ENCODE assay signal across 8 cellular contexts in genomic region chr12:31733549-31734432, GRCh38. TPM values are rescaled to one million over a fixed set of nuclear protein-coding genes. Genes with fewer than 3 reads are reported as not detected.
DNase-seq lines count a peak whose midpoint lies in the region; ATAC-seq and TF ChIP-seq lines count a peak whose summit lies in the region.
"Not testable (repeated sequence)": the region's sequence is repeated elsewhere in the genome, so short reads cannot be mapped to it uniquely, and the experiment has no call there.

No MANE protein-coding gene starts in this region.

- TF ChIP-seq CTCF in HCT116 (IDR thresholded peaks at IDR 0.05 in 2 of 3, conservative IDR thresholded peaks at IDR 0.05 in 1 of 3; ENCODE audit: borderline replicate concordance in 1 of 3, insufficient read depth in 1 of 3, low read depth in 2 of 3, low read length in 2 of 3); ascending aorta (IDR thresholded peaks at IDR 0.05); esophagus muscularis mucosa (IDR thresholded peaks at IDR 0.05): not testable (repeated sequence)

- H4K8ac ChIP-seq in mesenchymal stem cell (ENCODE audit: low read length) = peak overlapping the region; percentile 76

- RAD21 ChIA-PET in HCT116 (lab: Charles Lee; ENCODE audit: low non-redundant PET in 1 of 2, low total read pairs in 2 of 2, uncharacterized antibody in 2 of 2, unreplicated experiment in 2 of 2) = interaction anchor here in 1 of 2 experiments (0.6 to 2.1 kb wide), 2 partner anchors 15 to 55 kb away, joined by 3 to 7 read pairs; no protein-coding TSS in a partner anchor

- peak overlapping the region; percentile 63 to 94 for H2BK12ac ChIP-seq in mesenchymal stem cell (ENCODE audit: low read length in 2 of 2)

- H3K9me3 Mint-ChIP-seq in activated CD4-positive, alpha-beta T cell treated with anti-CD3 and anti-CD28 coated beads, Interleukin-2, amount 10 ng/mL, durations not matched to agents 24 days and 14 days = peaks cover 14% of the 10 kb centered on the region
- H3K9me3 Mint-ChIP-seq in stimulated activated effector memory CD8-positive, alpha-beta T cell treated with anti-CD3 and anti-CD28 coated beads, Interleukin-12 subunit alpha, Interleukin-12 subunit beta, amount 100 ng/mL, for 72 hours = not testable (repeated sequence)

- H3K79me1 ChIP-seq in mesenchymal stem cell (replicated peaks; ENCODE audit: low read length, poor library complexity, severe bottlenecking) = not testable (repeated sequence)

- WGBS in esophagus muscularis mucosa = 78% methylated on average over 15 of the region's 15 CpGs
- 82% methylated on average over 13 of the region's 15 CpGs for WGBS in mesenchymal stem cell

- peak overlapping the region; percentile 60 for H3K4me2 ChIP-seq in HCT116 (ENCODE audit: low read length)
- not testable (repeated sequence) for H3K4me2 ChIP-seq in mesenchymal stem cell (ENCODE audit: low read length, poor library complexity, severe bottlenecking)

- peak overlapping the region in 1 of 2 experiments; percentile 97 for H3K4ac ChIP-seq in mesenchymal stem cell (ENCODE audit: low read depth in 1 of 2, low read length in 2 of 2)

- in situ Hi-C loops in ACHN (cut with HindIII; ENCODE audit: low pct_ligation_motif_present, low pct_unique_long_range_greater_than_20kb, low sequenced_read_pairs) = not testable (repeated sequence)

- peak overlapping the region; percentile 45 for H2BK15ac ChIP-seq in mesenchymal stem cell (ENCODE audit: low read depth, poor library complexity, severe bottlenecking)

- peak overlapping the region; percentile 88 for H2BK120ac ChIP-seq in mesenchymal stem cell (ENCODE audit: low read depth, low read length)

- H2BK5ac ChIP-seq in mesenchymal stem cell (ENCODE audit: low read depth, low read length, poor library complexity, severe bottlenecking) = not testable (repeated sequence)

- peak overlapping the region; percentile 70 for H4K91ac ChIP-seq in mesenchymal stem cell (ENCODE audit: low read length)

- H3K27ac ChIP-seq in HCT116 (ENCODE audit: low read depth, low read length) (peak overlapping the region; percentile 92), ascending aorta (peak overlapping the region; percentile 92 to 96), esophagus muscularis mucosa (replicated peaks in 1 of 4) (peak overlapping the region in 3 of 4 donors; percentile 66 to 75 (median 68)), mesenchymal stem cell (ENCODE audit: low read length, poor library complexity, severe bottlenecking) (peak overlapping the region; percentile 98)

- peak overlapping the region; percentile 53 for H3K9ac ChIP-seq in HCT116 (ENCODE audit: low read length)
- H3K9ac ChIP-seq in mesenchymal stem cell (ENCODE audit: low read length) = not testable (repeated sequence)

- TF ChIP-seq EP300 in esophagus muscularis mucosa (IDR thresholded peaks at IDR 0.05) = not testable (repeated sequence)

- H3K36me3 Mint-ChIP-seq in activated CD4-positive, alpha-beta T cell treated with anti-CD3 and anti-CD28 coated beads, Interleukin-2, amount 10 ng/mL, durations not matched to agents 24 days and 14 days (ENCODE audit: low read depth) = peaks cover 14% of the 10 kb centered on the region
- H3K36me3 Mint-ChIP-seq in stimulated activated effector memory CD8-positive, alpha-beta T cell treated with anti-CD3 and anti-CD28 coated beads, Interleukin-12 subunit alpha, Interleukin-12 subunit beta, amount 100 ng/mL, for 72 hours = peaks cover 11% of the 10 kb centered on the region

- not testable (repeated sequence) for H3K23ac ChIP-seq in mesenchymal stem cell (ENCODE audit: low read length in 2 of 2)

- intact Hi-C loops in HCT116 (cut with micrococcal nuclease) = loop anchor here (1.0 to 5.0 kb wide), 2 partner anchors 16 to 224 kb away; partner anchors contain the start of gene RESF1
- intact Hi-C loops in activated CD4-positive, alpha-beta T cell treated with anti-CD3 and anti-CD28 coated beads, Interleukin-2, amount 10 ng/mL, durations not matched to agents 24 days and 14 days (cut with micrococcal nuclease) = loop anchor here (1.0 to 10.0 kb wide), 2 partner anchors 74 to 851 kb away; partner anchors contain the start of gene ETFBKMT
- intact Hi-C loops in ascending aorta (cut with DNase I) = loop anchor here (2.0 kb wide), 1 partner anchor 13 kb away; no protein-coding TSS in a partner anchor
- intact Hi-C loops in esophagus muscularis mucosa (cut with DNase I) = not testable (repeated sequence)

- peaks cover 53 to 80% of the 10 kb centered on the region in 2 experiments for H3K4me1 ChIP-seq in HCT116 (ENCODE audit: control insufficient read depth in 1 of 2, insufficient read depth in 2 of 2, low read length in 2 of 2)
- H3K4me1 ChIP-seq in ascending aorta = peaks cover 10 to 42% of the 10 kb centered on the region in 2 donors
- H3K4me1 ChIP-seq in esophagus muscularis mucosa = peaks cover 9 to 39% (median 28%) of the 10 kb centered on the region in 4 donors
- not testable (repeated sequence) for H3K4me1 ChIP-seq in mesenchymal stem cell (ENCODE audit: control insufficient read depth, insufficient read depth, low read depth, low read length)

- DNase-seq in ACHN = peak; percentile 59
- DNase-seq in HCT116 (ENCODE audit: low read depth, low spot score) = peak; percentile 87
- peak; percentile 73 for DNase-seq in OCI-M1 (lab: John Stamatoyannopoulos, UW)
- DNase-seq in activated CD4-positive, alpha-beta T cell treated with anti-CD3 and anti-CD28 coated beads, Interleukin-2, amount 10 ng/mL, durations not matched to agents 24 days and 14 days = peak; percentile 72
- not testable (repeated sequence) for DNase-seq in ascending aorta (ENCODE audit: low spot score in 2 of 2); esophagus muscularis mucosa (ENCODE audit: extremely low spot score)
- peak; percentile 29 for DNase-seq in mesenchymal stem cell
- peak in 1 of 2 donors; percentile 66 for DNase-seq in stimulated activated effector memory CD8-positive, alpha-beta T cell treated with anti-CD3 and anti-CD28 coated beads, Interleukin-12 subunit alpha, Interleukin-12 subunit beta, amount 100 ng/mL, for 72 hours (ENCODE audit: low spot score in 2 of 2)

- H3K79me2 ChIP-seq in HCT116 (ENCODE audit: insufficient read depth, low read length) = not testable (repeated sequence)

- ATAC-seq in HCT116 = peak; percentile 38
- not testable (repeated sequence) for ATAC-seq in stimulated activated effector memory CD8-positive, alpha-beta T cell treated with anti-CD3 and anti-CD28 coated beads, Interleukin-12 subunit alpha, Interleukin-12 subunit beta, amount 100 ng/mL, for 72 hours

- not testable (repeated sequence) for H3K27me3 ChIP-seq in HCT116 (ENCODE audit: insufficient read depth, low read length); ascending aorta; esophagus muscularis mucosa; mesenchymal stem cell (ENCODE audit: control insufficient read depth in 1 of 2, insufficient read depth in 1 of 2, low read length in 2 of 2)

- BruUV-seq in HCT116 (replicated peaks; lab: Mats Ljungman, UMichigan) = TSS peak; percentile 71

- POLR2A ChIA-PET in HCT116 (lab: Charles Lee) = interaction anchor here (0.6 to 6.7 kb wide), 14 partner anchors 9 to 942 kb away, joined by 3 to 54 read pairs (median 4); partner anchors contain the start of gene ETFBKMT

- H4K20me1 ChIP-seq in HCT116 (ENCODE audit: insufficient read depth) = not testable (repeated sequence)

- H3K4me1 Mint-ChIP-seq in activated CD4-positive, alpha-beta T cell treated with anti-CD3 and anti-CD28 coated beads, Interleukin-2, amount 10 ng/mL, durations not matched to agents 24 days and 14 days = peaks cover 52% of the 10 kb centered on the region
- H3K4me1 Mint-ChIP-seq in stimulated activated effector memory CD8-positive, alpha-beta T cell treated with anti-CD3 and anti-CD28 coated beads, Interleukin-12 subunit alpha, Interleukin-12 subunit beta, amount 100 ng/mL, for 72 hours = peaks cover 52% of the 10 kb centered on the region

- peak overlapping the region; percentile 78 to 84 for H3K18ac ChIP-seq in mesenchymal stem cell (ENCODE audit: low read depth in 1 of 2, low read length in 2 of 2)

- not testable (repeated sequence) for H3K4me3 Mint-ChIP-seq in activated CD4-positive, alpha-beta T cell treated with anti-CD3 and anti-CD28 coated beads, Interleukin-2, amount 10 ng/mL, durations not matched to agents 24 days and 14 days
- H3K4me3 Mint-ChIP-seq in stimulated activated effector memory CD8-positive, alpha-beta T cell treated with anti-CD3 and anti-CD28 coated beads, Interleukin-12 subunit alpha, Interleukin-12 subunit beta, amount 100 ng/mL, for 72 hours = peak overlapping the region; percentile 65

- peak; percentile 3; the same call in 1 of the 2 replicates for TF ChIP-seq RAD21 in HCT116 (IDR thresholded peaks at IDR 0.05; ENCODE audit: low read depth)

- H3K27me3 Mint-ChIP-seq in activated CD4-positive, alpha-beta T cell treated with anti-CD3 and anti-CD28 coated beads, Interleukin-2, amount 10 ng/mL, durations not matched to agents 24 days and 14 days = not testable (repeated sequence)

- CTCF ChIA-PET in HCT116 (lab: Charles Lee) = interaction anchor here (1.2 kb wide), 1 partner anchor 11 kb away, joined by 3 read pairs; no protein-coding TSS in a partner anchor

- H2AK5ac ChIP-seq in mesenchymal stem cell (ENCODE audit: low read length, severe bottlenecking) = peak overlapping the region; percentile 91

- H3K4me3 ChIP-seq in HCT116 (replicated peaks in 1 of 2; ENCODE audit: low read depth in 1 of 2, low read length in 2 of 2) = peak overlapping the region in 1 of 2 experiments; percentile 32; a peak in 2 of 4 replicates
- not testable (repeated sequence) for H3K4me3 ChIP-seq in ascending aorta; esophagus muscularis mucosa; mesenchymal stem cell (ENCODE audit: insufficient read depth in 1 of 2, low read depth in 1 of 2, low read length in 2 of 2)

- not testable (repeated sequence) for H3K9me3 ChIP-seq in HCT116 (ENCODE audit: control insufficient read depth in 1 of 2, insufficient read depth in 1 of 2, low read depth in 1 of 2, low read length in 2 of 2); esophagus muscularis mucosa; mesenchymal stem cell (ENCODE audit: control insufficient read depth, low read length)
- peaks cover 0 to 36% of the 10 kb centered on the region in 2 donors for H3K9me3 ChIP-seq in ascending aorta

- TF ChIP-seq POLR2A in HCT116 (IDR thresholded peaks at IDR 0.05; ENCODE audit: borderline replicate concordance, extremely low read depth, insufficient read depth, insufficient read length) = peak; percentile 12
- not testable (repeated sequence) for TF ChIP-seq POLR2A in esophagus muscularis mucosa (IDR thresholded peaks at IDR 0.05; ENCODE audit: low read depth)

- H2AFZ ChIP-seq in HCT116 (ENCODE audit: low read depth, low read length, poor library complexity, severe bottlenecking); mesenchymal stem cell (ENCODE audit: low read depth, low read length): not testable (repeated sequence)

- not testable (repeated sequence) for H3K14ac ChIP-seq in mesenchymal stem cell (ENCODE audit: low read length in 2 of 2)

- peak overlapping the region; percentile 78 for H3K27ac Mint-ChIP-seq in activated CD4-positive, alpha-beta T cell treated with anti-CD3 and anti-CD28 coated beads, Interleukin-2, amount 10 ng/mL, durations not matched to agents 24 days and 14 days
- H3K27ac Mint-ChIP-seq in stimulated activated effector memory CD8-positive, alpha-beta T cell treated with anti-CD3 and anti-CD28 coated beads, Interleukin-12 subunit alpha, Interleukin-12 subunit beta, amount 100 ng/mL, for 72 hours = peak overlapping the region; percentile 86

- not testable (repeated sequence) for H3K36me3 ChIP-seq in HCT116 (ENCODE audit: control insufficient read depth in 1 of 2, insufficient read depth in 2 of 2, low read length in 2 of 2); ascending aorta; esophagus muscularis mucosa; mesenchymal stem cell (ENCODE audit: control insufficient read depth in 1 of 2, insufficient read depth in 2 of 2, low read depth in 1 of 2, low read length in 2 of 2)

- not testable (repeated sequence) for H3K9me2 ChIP-seq in HCT116 (ENCODE audit: insufficient read depth)

RNA-seq across cellular contexts. Expression of gene AMN1, which starts 5.0 kb away (rescaled TPM):
- total RNA-seq in HCT116 (2021; ENCODE audit: unreplicated experiment) = 26.9 TPM
- polyA plus RNA-seq in HCT116 (2012) = 24.5 and 31.4 TPM in 2 replicates
- total RNA-seq in activated CD4-positive, alpha-beta T cell treated with anti-CD3 and anti-CD28 coated beads, Interleukin-2, amount 10 ng/mL, durations not matched to agents 24 days and 14 days = 2.3 and 2.4 TPM in 2 replicates
- total RNA-seq in ascending aorta = 0.75 TPM
- 10 to 100 TPM in 3 of 4 donors, 1 to 10 TPM in 1; 9.4 to 17.1 (median 11.1) TPM for total RNA-seq in esophagus muscularis mucosa
- polyA plus RNA-seq in mesenchymal stem cell (2013, experiment 1 of 2) = 5.9 TPM
- 6.3 TPM for polyA plus RNA-seq in mesenchymal stem cell (2013, experiment 2 of 2)
